Comparison of ENCODE assay signal across 25 cellular contexts in genomic region chr12:20627001-20627588, GRCh38.
DNase-seq lines count a peak whose midpoint lies in the region; ATAC-seq and TF ChIP-seq lines count a peak whose summit lies in the region.
"Had no signal": no experiment of that assay in that cellular context is flagged by ENCODE, and none has a peak within 500 bp of the region (broad histone marks: within the 10 kb centered on the region; RNA-seq: fewer than 3 reads in every experiment).

No MANE protein-coding gene starts in this region.

- H4K5ac ChIP-seq in H9 (ENCODE audit: insufficient read length, low read depth, low read length), result no peak overlapping the region

- H3K4ac ChIP-seq in H9 (ENCODE audit: low read depth, low read length), result no peak overlapping the region

- H3K27me3 ChIP-seq in H9 (ENCODE audit: insufficient read depth, low read length), result no peaks in the 10 kb centered on the region
- H3K27me3 ChIP-seq in gastroesophageal sphincter, result no peaks in the 10 kb centered on the region
- H3K27me3 ChIP-seq in rectal smooth muscle tissue (ENCODE audit: control insufficient read depth, insufficient read depth, low read length), result no peaks in the 10 kb centered on the region
- H3K27me3 ChIP-seq: left lung, stomach, tibial nerve had no signal

- no peak for TF ChIP-seq EP300 in gastroesophageal sphincter (IDR thresholded peaks at IDR 0.05)

- no peak overlapping the region for H2AK5ac ChIP-seq in H9 (ENCODE audit: insufficient read length, low read length)

- H3K9me3 ChIP-seq in H9 (ENCODE audit: control insufficient read depth, low read depth, low read length) (no peaks in the 10 kb centered on the region), gastroesophageal sphincter (no peaks in the 10 kb centered on the region)
- H3K9me3 ChIP-seq: left lung, stomach, tibial nerve had no signal

- H3K36me3 ChIP-seq in gastroesophageal sphincter, result peaks cover 0 to 14% of the 10 kb centered on the region in 2 donors
- no peaks in the 10 kb centered on the region for H3K36me3 ChIP-seq in rectal smooth muscle tissue (ENCODE audit: control insufficient read depth, insufficient read depth, low read length)
- H3K36me3 ChIP-seq: left lung, stomach, tibial nerve, WERI-Rb-1 had no signal

- H4K20me1 ChIP-seq in H9 (ENCODE audit: control insufficient read depth, insufficient read depth, insufficient read length), result no peaks in the 10 kb centered on the region

- H3K79me1 ChIP-seq in H9 (ENCODE audit: insufficient read depth, low read depth, low read length, poor library complexity, severe bottlenecking), result no peaks in the 10 kb centered on the region

- H3K23me2 ChIP-seq in H9 (ENCODE audit: insufficient read length, low read depth, low read length, poor library complexity, severe bottlenecking), result no peaks in the 10 kb centered on the region

- no peak overlapping the region for H2BK20ac ChIP-seq in H9 (ENCODE audit: low read depth, low read length, poor library complexity, severe bottlenecking)

- H3K79me2 ChIP-seq in H9 (ENCODE audit: insufficient read depth, low read length), result no peaks in the 10 kb centered on the region

- H2BK120ac ChIP-seq in H9 (ENCODE audit: low read depth, low read length, poor library complexity, severe bottlenecking), result no peak overlapping the region

- H3K27ac Mint-ChIP-seq in H9, result peak overlapping the region in 2 of 3 experiments; percentile 7 to 11; a peak in 4 of 7 replicates
- H3K27ac Mint-ChIP-seq: activated naive CD4-positive, alpha-beta T cell treated with anti-CD3 and anti-CD28 coated beads, Interleukin-2, amount 50 U/mL, for 24 hours; CD4-positive, alpha-beta T cell; natural killer cell had no signal

- H3K18ac ChIP-seq in H9 (ENCODE audit: insufficient read length, low read depth, low read length), result no peak overlapping the region

- no peak overlapping the region for H4K8ac ChIP-seq in H9 (replicated peaks; ENCODE audit: insufficient read length, low read depth, low read length)

- no peaks in the 10 kb centered on the region for H3K36me3 Mint-ChIP-seq in H9 (ENCODE audit: insufficient read depth in 1 of 3, low read depth in 3 of 3)
- H3K36me3 Mint-ChIP-seq: activated naive CD4-positive, alpha-beta T cell treated with anti-CD3 and anti-CD28 coated beads, Interleukin-2, amount 50 U/mL, for 24 hours; natural killer cell had no signal

- H3K27me3 Mint-ChIP-seq in H9 (ENCODE audit: low read depth), result no peaks in the 10 kb centered on the region
- H3K27me3 Mint-ChIP-seq: activated naive CD4-positive, alpha-beta T cell treated with anti-CD3 and anti-CD28 coated beads, Interleukin-2, amount 50 U/mL, for 24 hours; CD4-positive, alpha-beta T cell; central memory CD8-positive, alpha-beta T cell had no signal

- DNase-seq in H9 (no peak), NOMO-1 treated with dmso at 0.1 percent for 144 hours (lab: John Stamatoyannopoulos, UW; ENCODE audit: unreplicated experiment) (peak; percentile 62)
- DNase-seq: anterior cingulate cortex; CD4-positive, alpha-beta T cell; DMS153; foreskin fibroblast; left lung; midbrain; natural killer cell; NCI-H1694; NCI-H2171 treated with DMSO at 0.1 percent for 48 hours; NCI-H524 treated with DMSO at 0.1 percent for 48 hours; stimulated activated CD8-positive, alpha-beta memory T cell treated with anti-CD3 and anti-CD28 coated beads, Interleukin-4, amount 100 ng/mL, for 48 hours; stomach; WERI-Rb-1 had no signal

- WGBS in H9 (ENCODE audit: extremely low coverage, insufficient read length, low lambda C conversion rate), result no CpG with 5 or more reads among the region's 1 CpG
- WGBS in gastroesophageal sphincter (ENCODE audit: low coverage in 1 of 2), 2 donors, result 65 to 100% methylated on average over 1 of the region's 1 CpG

- H3K56ac ChIP-seq in H9 (ENCODE audit: insufficient read length, low read depth, low read length), result no peak overlapping the region

- H2BK12ac ChIP-seq in H9 (ENCODE audit: insufficient read length, low read depth, low read length), result no peak overlapping the region

- H3T11ph ChIP-seq in H9 (ENCODE audit: low read length), result no peak overlapping the region

- H2BK15ac ChIP-seq in H9 (ENCODE audit: low read depth, low read length), result no peak overlapping the region

- no peak overlapping the region for H4K91ac ChIP-seq in H9 (ENCODE audit: insufficient read length, low read depth, low read length)

- H3K14ac ChIP-seq in H9 (ENCODE audit: insufficient read depth, low read length), result no peak overlapping the region

- no peak overlapping the region for H2AFZ ChIP-seq in H9 (ENCODE audit: low read length)

- no peak overlapping the region for H3K4me3 ChIP-seq in gastroesophageal sphincter
- H3K4me3 ChIP-seq in rectal smooth muscle tissue (ENCODE audit: low read length), result no peak overlapping the region
- H3K4me3 ChIP-seq: left lung, stomach, tibial nerve had no signal

- no peaks in the 10 kb centered on the region for H3K9me3 Mint-ChIP-seq in H9
- H3K9me3 Mint-ChIP-seq: activated naive CD4-positive, alpha-beta T cell treated with anti-CD3 and anti-CD28 coated beads, Interleukin-2, amount 50 U/mL, for 24 hours; CD4-positive, alpha-beta T cell; central memory CD8-positive, alpha-beta T cell had no signal

- no peak overlapping the region for H3K9ac ChIP-seq in H9 (ENCODE audit: extremely low read depth, insufficient read length, low read length)
- H3K9ac ChIP-seq in rectal smooth muscle tissue (ENCODE audit: low read length), result no peak overlapping the region

- no peak for TF ChIP-seq POLR2A in gastroesophageal sphincter (IDR thresholded peaks at IDR 0.05)

- H3K4me3 Mint-ChIP-seq in H9, result no peak overlapping the region
- H3K4me3 Mint-ChIP-seq: activated naive CD4-positive, alpha-beta T cell treated with anti-CD3 and anti-CD28 coated beads, Interleukin-2, amount 50 U/mL, for 24 hours; CD4-positive, alpha-beta T cell; central memory CD8-positive, alpha-beta T cell; natural killer cell had no signal

- no peak overlapping the region for H2BK5ac ChIP-seq in H9 (ENCODE audit: insufficient read length, low read length)

- H3K27ac ChIP-seq in H9 (ENCODE audit: insufficient read length, low read depth, low read length) (no peak overlapping the region), gastroesophageal sphincter (peak overlapping the region; percentile 40 to 75 (median 58)), rectal smooth muscle tissue (ENCODE audit: low read depth, low read length) (peak overlapping the region; percentile 17)
- H3K27ac ChIP-seq: left lung, WERI-Rb-1 had no signal

- TF ChIP-seq CTCF in H9 (conservative IDR thresholded peaks at IDR 0.05) (no peak), gastroesophageal sphincter (IDR thresholded peaks at IDR 0.05) (no peak)

- H3K4me1 ChIP-seq in H9 (ENCODE audit: insufficient read depth, low read length) (peaks cover 9% of the 10 kb centered on the region; the same call in 1 of the 2 replicates), gastroesophageal sphincter (peaks cover 12 to 71% (median 15%) of the 10 kb centered on the region in 3 donors), rectal smooth muscle tissue (ENCODE audit: control insufficient read depth, insufficient read depth, low read length) (peaks cover 16% of the 10 kb centered on the region)
- H3K4me1 ChIP-seq: left lung had no signal

- ATAC-seq in gastroesophageal sphincter, result peak; percentile 70
- ATAC-seq in GM21360 (IDR thresholded peaks at IDR 0.05; ENCODE audit: unreplicated experiment), result no peak
- ATAC-seq in GM21423 (IDR thresholded peaks at IDR 0.05; ENCODE audit: unreplicated experiment), result no peak
- ATAC-seq in HG02840 (IDR thresholded peaks at IDR 0.05; ENCODE audit: low FRiP score, unreplicated experiment), result no peak
- no peak for ATAC-seq in HG02623 (IDR thresholded peaks at IDR 0.05; ENCODE audit: unreplicated experiment)
- ATAC-seq: left lung, natural killer cell, SK-N-SH treated with all-trans-retinoic acid at 6 μM for 48 hours had no signal

- H3K4me1 Mint-ChIP-seq in H9, result peaks cover 27 to 33% of the 10 kb centered on the region in 2 experiments
- H3K4me1 Mint-ChIP-seq: activated naive CD4-positive, alpha-beta T cell treated with anti-CD3 and anti-CD28 coated beads, Interleukin-2, amount 50 U/mL, for 24 hours; central memory CD8-positive, alpha-beta T cell; natural killer cell had no signal

- H3K23ac ChIP-seq in H9 (ENCODE audit: insufficient read length, low read depth, low read length), result no peak overlapping the region

- no peak overlapping the region for H3K4me2 ChIP-seq in H9 (ENCODE audit: insufficient read depth, insufficient read length, low read length)
